In the genomic region with DNA sequence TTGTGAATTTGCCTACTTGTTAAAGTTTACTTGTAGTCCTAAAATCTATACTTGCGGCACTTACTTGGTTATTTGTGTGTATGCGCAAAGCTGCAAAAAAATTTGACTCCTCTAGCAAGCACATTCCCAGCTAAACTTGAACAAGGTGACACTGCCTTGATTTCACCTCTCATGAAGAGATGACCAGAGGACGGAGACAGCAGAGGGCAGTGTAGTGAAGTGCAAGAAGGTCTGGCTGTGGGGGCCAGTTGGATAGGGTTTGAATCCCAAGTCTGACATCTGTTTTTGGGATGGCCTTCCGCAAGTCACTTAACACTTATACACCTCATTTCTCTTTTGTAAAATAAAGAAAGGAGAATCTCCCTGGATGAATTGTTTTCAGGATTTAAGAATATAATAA, we compare ENCODE assay signal across 12 cellular contexts. TPM values are rescaled to one million over a fixed set of nuclear protein-coding genes. Genes with fewer than 3 reads are reported as not detected.
A peak's percentile ranks its signal among the peaks of the same experiment; 100 is the strongest.
DNase-seq lines count a peak whose midpoint lies in the region; ATAC-seq and TF ChIP-seq lines count a peak whose summit lies in the region.
"Had no signal": no experiment of that assay in that cellular context is flagged by ENCODE, and none has a peak within 500 bp of the region (broad histone marks: within the 10 kb centered on the region; RNA-seq: fewer than 3 reads in every experiment).

No MANE protein-coding gene starts in this region.

- H2AK5ac ChIP-seq in IMR-90 (ENCODE audit: low read depth, low read length), result no peak overlapping the region; the same call in 1 of the 2 replicates

- no peak overlapping the region for H3K18ac ChIP-seq in IMR-90 (ENCODE audit: low read depth, low read length)

- H3K14ac ChIP-seq in IMR-90 (replicated peaks; ENCODE audit: low read depth, low read length), result no peak overlapping the region

- no peaks in the 10 kb centered on the region for H3K9me3 ChIP-seq in IMR-90 (ENCODE audit: control insufficient read depth, insufficient read depth, low read length)
- H3K9me3 ChIP-seq: transverse colon had no signal

- H2BK5ac ChIP-seq in IMR-90 (ENCODE audit: low read depth, low read length, poor library complexity, severe bottlenecking), result no peak overlapping the region

- H3K4me1 Mint-ChIP-seq in natural killer cell treated with Interleukin-12 subunit alpha and Interleukin-12 subunit beta and Interleukin-15 and Interleukin-18, amount 100 ng/mL, for 72 hours (ENCODE audit: low read depth in 2 of 2), result peaks cover 49 to 62% of the 10 kb centered on the region in 2 donors

- no peak overlapping the region for H3K56ac ChIP-seq in IMR-90 (ENCODE audit: extremely low read depth, insufficient read depth, low read length)

- no peaks in the 10 kb centered on the region for H3K9me3 Mint-ChIP-seq in natural killer cell treated with Interleukin-12 subunit alpha and Interleukin-12 subunit beta and Interleukin-15 and Interleukin-18, amount 100 ng/mL, for 72 hours
- H3K9me3 Mint-ChIP-seq: activated T-cell treated with anti-CD3 and anti-CD28 coated beads, Interleukin-2, amount 50 U/mL, for 4 hours had no signal

- dilution Hi-C loops in IMR-90 (cut with HindIII; ENCODE audit: low sequenced_read_pairs, unreplicated experiment), result no loop called here

- no peak overlapping the region for H4K8ac ChIP-seq in IMR-90 (ENCODE audit: low read depth in 2 of 2, low read length in 2 of 2)

- peaks cover 23% of the 10 kb centered on the region for H4K20me1 ChIP-seq in IMR-90 (ENCODE audit: insufficient read depth, low read length)

- no peaks in the 10 kb centered on the region for H3K36me3 ChIP-seq in IMR-90 (ENCODE audit: control insufficient read depth, insufficient read depth, low read length)
- no peaks in the 10 kb centered on the region for H3K36me3 ChIP-seq in brain microvascular endothelial cell (replicated peaks)
- H3K36me3 ChIP-seq: transverse colon had no signal

- in situ Hi-C loops in IMR-90 (cut with MboI; ENCODE audit: low sequenced_read_pairs) (no loop called here), brain microvascular endothelial cell (cut with HindIII; ENCODE audit: low pct_ligation_motif_present, low sequenced_read_pairs) (no loop called here)

- DNase-seq in DMS53 (lab: John Stamatoyannopoulos, UW), result peak; percentile 35
- no peak for DNase-seq in DMS53 treated with DMSO at 0.1 percent for 48 hours (lab: John Stamatoyannopoulos, UW; ENCODE audit: unreplicated experiment)
- no peak for DNase-seq in IMR-90
- DNase-seq in brain microvascular endothelial cell, result no peak
- no peak for DNase-seq in natural killer cell treated with Interleukin-12 subunit alpha and Interleukin-12 subunit beta and Interleukin-15 and Interleukin-18, amount 100 ng/mL, for 72 hours (ENCODE audit: low spot score)
- DNase-seq in NCI-H2107 (lab: John Stamatoyannopoulos, UW), result no peak
- DNase-seq: activated T-cell treated with anti-CD3 and anti-CD28 coated beads, Interleukin-2, amount 50 U/mL, for 4 hours; HCEC 1CT; NCI-H2171; transverse colon had no signal

- no peak overlapping the region for H4K91ac ChIP-seq in IMR-90 (ENCODE audit: insufficient read depth, low read depth, low read length)

- TF ChIP-seq POLR2A in IMR-90 (IDR thresholded peaks at IDR 0.05; ENCODE audit: low read depth, low read length), result no peak

- TF ChIP-seq RAD21 in IMR-90 (IDR thresholded peaks at IDR 0.05; ENCODE audit: low read length), result no peak

- no CpG with 5 or more reads among the region's 4 CpGs for WGBS in IMR-90 (ENCODE audit: extremely low coverage in 2 of 2, insufficient read length in 1 of 2), 2 experiments

- H2BK15ac ChIP-seq in IMR-90 (ENCODE audit: low read depth, low read length), result no peak overlapping the region

- 0 out of 2 replicates have a peak, but pooled peaks have one; percentile 10 for TF ChIP-seq CTCF in IMR-90 (conservative IDR thresholded peaks at IDR 0.05; ENCODE audit: low read depth, low read length)
- peak; percentile 54 for TF ChIP-seq CTCF in brain microvascular endothelial cell (IDR thresholded peaks at IDR 0.05; ENCODE audit: low read depth, low read length, missing control alignments)

- H3K9ac ChIP-seq in IMR-90 (ENCODE audit: low read depth, low read length), result no peak overlapping the region

- H3K4ac ChIP-seq in IMR-90 (ENCODE audit: low read depth, low read length), result no peak overlapping the region

- ATAC-seq in IMR-90 (ENCODE audit: low read depth) (no peak), HG03159 (IDR thresholded peaks at IDR 0.05; ENCODE audit: unreplicated experiment) (no peak), GM18519 (IDR thresholded peaks at IDR 0.05; ENCODE audit: low FRiP score, unreplicated experiment) (no peak)
- ATAC-seq in natural killer cell treated with Interleukin-12 subunit alpha and Interleukin-12 subunit beta and Interleukin-15 and Interleukin-18, amount 100 ng/mL, for 72 hours, result no peak

- peaks cover 15 to 48% of the 10 kb centered on the region in 2 experiments for H3K79me1 ChIP-seq in IMR-90 (ENCODE audit: low read depth in 1 of 2, low read length in 2 of 2)

- no peak overlapping the region for H3K4me2 ChIP-seq in IMR-90 (ENCODE audit: low read depth, low read length)

- no peak overlapping the region for H2AFZ ChIP-seq in IMR-90 (replicated peaks; ENCODE audit: low read length, poor library complexity)

- no peaks in the 10 kb centered on the region for H3K36me3 Mint-ChIP-seq in natural killer cell treated with Interleukin-12 subunit alpha and Interleukin-12 subunit beta and Interleukin-15 and Interleukin-18, amount 100 ng/mL, for 72 hours

- H3K27me3 Mint-ChIP-seq in natural killer cell treated with Interleukin-12 subunit alpha and Interleukin-12 subunit beta and Interleukin-15 and Interleukin-18, amount 100 ng/mL, for 72 hours, result no peaks in the 10 kb centered on the region

- H3K27me3 ChIP-seq in IMR-90 (ENCODE audit: control insufficient read depth, insufficient read depth, low read length) (no peaks in the 10 kb centered on the region), brain microvascular endothelial cell (replicated peaks) (no peaks in the 10 kb centered on the region)
- H3K27me3 ChIP-seq: transverse colon had no signal

- no peak overlapping the region for H4K5ac ChIP-seq in IMR-90 (ENCODE audit: low read depth, low read length)

- peak overlapping the region; percentile 59 for H3K4me3 Mint-ChIP-seq in natural killer cell treated with Interleukin-12 subunit alpha and Interleukin-12 subunit beta and Interleukin-15 and Interleukin-18, amount 100 ng/mL, for 72 hours

- no peak overlapping the region for H2BK120ac ChIP-seq in IMR-90 (ENCODE audit: low read depth, low read length)

- H3K27ac ChIP-seq in IMR-90 (ENCODE audit: insufficient read depth, low read length) (no peak overlapping the region), brain microvascular endothelial cell (no peak overlapping the region)

- no peak overlapping the region for H3K4me3 ChIP-seq in IMR-90 (ENCODE audit: insufficient read depth, low read depth, low read length)
- no peak overlapping the region for H3K4me3 ChIP-seq in brain microvascular endothelial cell (ENCODE audit: low read depth, low read length)
- H3K4me3 ChIP-seq: transverse colon had no signal

- intact Hi-C loops in IMR-90 (cut with micrococcal nuclease), result no loop called here

- no TSS peak for BruUV-seq in IMR-90 (replicated peaks; lab: Mats Ljungman, UMichigan)

- H2BK20ac ChIP-seq in IMR-90 (ENCODE audit: low read depth, low read length), result no peak overlapping the region

- peaks cover 11% of the 10 kb centered on the region for H3K9me1 ChIP-seq in IMR-90 (ENCODE audit: insufficient read depth, low read length)

- H2AK9ac ChIP-seq in IMR-90 (replicated peaks; ENCODE audit: low read depth, low read length, poor library complexity), result no peak overlapping the region

- CTCF ChIA-PET in IMR-90 (lab: Yijun Ruan, JAX), result no interaction called here

- POLR2A ChIA-PET in IMR-90 (lab: Charles Lee; ENCODE audit: unreplicated experiment), result interaction anchor here (1.2 kb wide), 1 partner anchor 140 kb away, joined by 3 read pairs; no protein-coding TSS in a partner anchor

- peaks cover 10% of the 10 kb centered on the region for H3K4me1 ChIP-seq in IMR-90 (ENCODE audit: control insufficient read depth, insufficient read depth, low read length)

- no peak overlapping the region for H3K23ac ChIP-seq in IMR-90 (ENCODE audit: low read depth, low read length)

- peak overlapping the region; percentile 71 to 82 for H3K27ac Mint-ChIP-seq in natural killer cell treated with Interleukin-12 subunit alpha and Interleukin-12 subunit beta and Interleukin-15 and Interleukin-18, amount 100 ng/mL, for 72 hours

TF ChIP-seq in IMR-90, 13 proteins besides CTCF, POLR2A, EP300 and RAD21 (continues in another document):
- TF ChIP-seq RFX5 (IDR thresholded peaks at IDR 0.05; ENCODE audit: low read depth, low read length) (no peak), CHD1 (IDR thresholded peaks at IDR 0.05; ENCODE audit: low read depth, low read length) (no peak), NFE2L2 (IDR thresholded peaks at IDR 0.05; ENCODE audit: low read depth, low read length) (no peak), MAZ (IDR thresholded peaks at IDR 0.05; ENCODE audit: borderline replicate concordance, low read depth, low read length) (no peak), FOS (IDR thresholded peaks at IDR 0.05; ENCODE audit: low read depth, low read length) (no peak), MAFK (IDR thresholded peaks at IDR 0.05; ENCODE audit: low read depth, low read length) (no peak), MXI1 (IDR thresholded peaks at IDR 0.05; ENCODE audit: borderline replicate concordance, low read depth, low read length) (no peak), RCOR1 (IDR thresholded peaks at IDR 0.05; ENCODE audit: insufficient replicate concordance, low read length) (no peak), BHLHE40 (IDR thresholded peaks at IDR 0.05; ENCODE audit: low read depth, low read length) (no peak), SMC3 (IDR thresholded peaks at IDR 0.05; ENCODE audit: low read depth, low read length) (no peak), CEBPB (IDR thresholded peaks at IDR 0.05; ENCODE audit: low read depth, low read length) (no peak)
- TF ChIP-seq, protein P1, sequence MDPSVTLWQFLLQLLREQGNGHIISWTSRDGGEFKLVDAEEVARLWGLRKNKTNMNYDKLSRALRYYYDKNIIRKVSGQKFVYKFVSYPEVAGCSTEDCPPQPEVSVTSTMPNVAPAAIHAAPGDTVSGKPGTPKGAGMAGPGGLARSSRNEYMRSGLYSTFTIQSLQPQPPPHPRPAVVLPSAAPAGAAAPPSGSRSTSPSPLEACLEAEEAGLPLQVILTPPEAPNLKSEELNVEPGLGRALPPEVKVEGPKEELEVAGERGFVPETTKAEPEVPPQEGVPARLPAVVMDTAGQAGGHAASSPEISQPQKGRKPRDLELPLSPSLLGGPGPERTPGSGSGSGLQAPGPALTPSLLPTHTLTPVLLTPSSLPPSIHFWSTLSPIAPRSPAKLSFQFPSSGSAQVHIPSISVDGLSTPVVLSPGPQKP (IDR thresholded peaks at IDR 0.05; ENCODE audit: borderline replicate concordance, low read depth, low read length), result no peak

RNA-seq across cellular contexts. Expression of a gene that starts 15.7 kb away (rescaled TPM):
- total RNA-seq in IMR-90 (2012; rRNA removed), result 21.5 and 54.2 TPM in 2 replicates
- polyA plus RNA-seq in IMR-90 (2012; rRNA removed), result 6.0 and 8.1 TPM in 2 replicates
- 0.52 and 0.96 TPM in 2 replicates for polyA plus RNA-seq in IMR-90 (2012; cell fraction: cytosol; rRNA removed)
- polyA plus RNA-seq in IMR-90 (2012; cell fraction: nucleus; rRNA removed; ENCODE audit: low replicate concordance), result 0.30 and 3.6 TPM in 2 replicates
- 10 to 100 TPM; 26.3 to 32.1 TPM for total RNA-seq in natural killer cell treated with Interleukin-12 subunit alpha and Interleukin-12 subunit beta and Interleukin-15 and Interleukin-18, amount 100 ng/mL, for 72 hours
